ENCODE assay signal across 33 cellular contexts in genomic region chr4:186236126-186236525, GRCh38. TPM values are rescaled to one million over a fixed set of nuclear protein-coding genes. Genes with fewer than 3 reads are reported as not detected.
"Had no signal": no experiment of that assay in that cellular context is flagged by ENCODE, and none has a peak within 500 bp of the region (broad histone marks: within the 10 kb centered on the region; RNA-seq: fewer than 3 reads in every experiment).

No MANE protein-coding gene starts in this region.

- H3K36me3 ChIP-seq: suprapubic skin, thoracic aorta, thyroid gland, tibial artery, transverse colon, upper lobe of left lung, upper lobe of right lung, uterus, vagina had no signal

- ATAC-seq: stimulated activated effector memory CD8-positive, alpha-beta T cell treated with anti-CD3 and anti-CD28 coated beads, Interleukin-12 subunit alpha, Interleukin-12 subunit beta, amount 100 ng/mL, for 72 hours; stimulated activated memory B cell treated with anti-CD40 and anti-IgM and Interleukin-4, amounts not matched to agents 10 μg/mL and 1 μg/mL and 100 μg/mL, for 72 hours; stimulated activated naive B cell treated with anti-CD40 and anti-IgM and Interleukin-4, amounts not matched to agents 10 μg/mL and 1 μg/mL and 100 μg/mL, for 72 hours; stimulated activated naive CD8-positive, alpha-beta T cell treated with anti-CD3 and anti-CD28 coated beads, Interleukin-15, amount 100 ng/mL, for 72 hours; stimulated activated naive CD8-positive, alpha-beta T cell treated with anti-CD3 and anti-CD28 coated beads, Interleukin-15, Interleukin-2, amounts not matched to agents 100 U/mL and 50 U/mL, for 24 hours; upper lobe of right lung had no signal

- H3K9me3 ChIP-seq: stomach, suprapubic skin, testis, thoracic aorta, thyroid gland, tibial artery, tibial nerve, transverse colon, upper lobe of left lung, upper lobe of right lung, uterus, vagina had no signal

- H3K4me1 Mint-ChIP-seq: stimulated activated effector memory CD8-positive, alpha-beta T cell treated with anti-CD3 and anti-CD28 coated beads, Interleukin-12 subunit alpha, Interleukin-12 subunit beta, amount 100 ng/mL, for 72 hours; stimulated activated memory B cell treated with anti-CD40 and anti-IgM and Interleukin-4, amounts not matched to agents 10 μg/mL and 1 μg/mL and 100 μg/mL, for 72 hours; stimulated activated naive B cell treated with anti-CD40 and anti-IgM and Interleukin-4, amounts not matched to agents 10 μg/mL and 1 μg/mL and 100 μg/mL, for 72 hours; stimulated activated naive CD8-positive, alpha-beta T cell treated with anti-CD3 and anti-CD28 coated beads, Interleukin-15, amount 100 ng/mL, for 72 hours had no signal

- FAIRE-seq: urothelium cell line had no signal

- H3K27me3 Mint-ChIP-seq: stimulated activated memory B cell treated with anti-CD40 and anti-IgM and Interleukin-4, amounts not matched to agents 10 μg/mL and 1 μg/mL and 100 μg/mL, for 72 hours; stimulated activated naive CD8-positive, alpha-beta T cell treated with anti-CD3 and anti-CD28 coated beads, Interleukin-15, amount 100 ng/mL, for 72 hours; stimulated activated naive CD8-positive, alpha-beta T cell treated with anti-CD3 and anti-CD28 coated beads, Interleukin-15, Interleukin-2, amounts not matched to agents 100 ng/mL and 50 ng/mL, for 24 hours; type B pancreatic cell had no signal

- H3K4me3 ChIP-seq: stomach, suprapubic skin, testis, thoracic aorta, thyroid gland, tibial artery, tibial nerve, transverse colon, upper lobe of left lung, upper lobe of right lung, uterus, vagina had no signal

- H3K9me3 Mint-ChIP-seq: stimulated activated effector memory CD8-positive, alpha-beta T cell treated with anti-CD3 and anti-CD28 coated beads, Interleukin-12 subunit alpha, Interleukin-12 subunit beta, amount 100 ng/mL, for 72 hours; stimulated activated memory B cell treated with anti-CD40 and anti-IgM and Interleukin-4, amounts not matched to agents 10 μg/mL and 1 μg/mL and 100 μg/mL, for 72 hours; stimulated activated naive B cell treated with anti-CD40 and anti-IgM and Interleukin-4, amounts not matched to agents 10 μg/mL and 1 μg/mL and 100 μg/mL, for 72 hours; stimulated activated naive CD8-positive, alpha-beta T cell treated with anti-CD3 and anti-CD28 coated beads, Interleukin-15, amount 100 ng/mL, for 72 hours; stimulated activated naive CD8-positive, alpha-beta T cell treated with anti-CD3 and anti-CD28 coated beads, Interleukin-15, Interleukin-2, amounts not matched to agents 100 ng/mL and 50 ng/mL, for 24 hours; type B pancreatic cell had no signal

- H3K36me3 Mint-ChIP-seq: stimulated activated effector memory CD8-positive, alpha-beta T cell treated with anti-CD3 and anti-CD28 coated beads, Interleukin-12 subunit alpha, Interleukin-12 subunit beta, amount 100 ng/mL, for 72 hours; stimulated activated memory B cell treated with anti-CD40 and anti-IgM and Interleukin-4, amounts not matched to agents 10 μg/mL and 1 μg/mL and 100 μg/mL, for 72 hours; stimulated activated naive B cell treated with anti-CD40 and anti-IgM and Interleukin-4, amounts not matched to agents 10 μg/mL and 1 μg/mL and 100 μg/mL, for 72 hours; type B pancreatic cell had no signal

- H3K4me1 ChIP-seq: stomach, suprapubic skin, testis, thyroid gland, tibial nerve, transverse colon, upper lobe of left lung, upper lobe of right lung, vagina had no signal

- H3K4me3 Mint-ChIP-seq: stimulated activated effector memory CD8-positive, alpha-beta T cell treated with anti-CD3 and anti-CD28 coated beads, Interleukin-12 subunit alpha, Interleukin-12 subunit beta, amount 100 ng/mL, for 72 hours; stimulated activated memory B cell treated with anti-CD40 and anti-IgM and Interleukin-4, amounts not matched to agents 10 μg/mL and 1 μg/mL and 100 μg/mL, for 72 hours; stimulated activated naive B cell treated with anti-CD40 and anti-IgM and Interleukin-4, amounts not matched to agents 10 μg/mL and 1 μg/mL and 100 μg/mL, for 72 hours; stimulated activated naive CD8-positive, alpha-beta T cell treated with anti-CD3 and anti-CD28 coated beads, Interleukin-15, amount 100 ng/mL, for 72 hours; stimulated activated naive CD8-positive, alpha-beta T cell treated with anti-CD3 and anti-CD28 coated beads, Interleukin-15, Interleukin-2, amounts not matched to agents 100 ng/mL and 50 ng/mL, for 24 hours; type B pancreatic cell had no signal

- H3K27ac Mint-ChIP-seq: stimulated activated effector memory CD8-positive, alpha-beta T cell treated with anti-CD3 and anti-CD28 coated beads, Interleukin-12 subunit alpha, Interleukin-12 subunit beta, amount 100 ng/mL, for 72 hours; stimulated activated memory B cell treated with anti-CD40 and anti-IgM and Interleukin-4, amounts not matched to agents 10 μg/mL and 1 μg/mL and 100 μg/mL, for 72 hours; stimulated activated naive B cell treated with anti-CD40 and anti-IgM and Interleukin-4, amounts not matched to agents 10 μg/mL and 1 μg/mL and 100 μg/mL, for 72 hours; stimulated activated naive CD8-positive, alpha-beta T cell treated with anti-CD3 and anti-CD28 coated beads, Interleukin-15, amount 100 ng/mL, for 72 hours; stimulated activated naive CD8-positive, alpha-beta T cell treated with anti-CD3 and anti-CD28 coated beads, Interleukin-15, Interleukin-2, amounts not matched to agents 100 ng/mL and 50 ng/mL, for 24 hours; type B pancreatic cell had no signal

- H3K27me3 ChIP-seq: stomach, suprapubic skin, testis, thyroid gland, tibial artery, tibial nerve, transverse colon, upper lobe of left lung, upper lobe of right lung, uterus, vagina had no signal

- DNase-seq: stimulated activated CD4-positive, alpha-beta T cell treated with anti-CD3 and anti-CD28 coated beads, Interleukin-2, amount 100 ng/mL, for 48 hours; stimulated activated CD4-positive, alpha-beta T cell treated with anti-CD3 and anti-CD28 coated beads, Interleukin-4, amount 100 ng/mL, for 1 hour; stimulated activated CD4-positive, alpha-beta T cell treated with anti-CD3 and anti-CD28 coated beads, Interleukin-4, amount 100 ng/mL, for 24 hours; stimulated activated CD4-positive, alpha-beta T cell treated with anti-CD3 and anti-CD28 coated beads, Interleukin-4, amount 100 ng/mL, for 4 hours; stimulated activated CD8-positive, alpha-beta memory T cell treated with anti-CD3 and anti-CD28 coated beads, Interleukin-4, amount 100 ng/mL, for 48 hours; stimulated activated naive B cell treated with anti-CD40 and anti-IgM and Interleukin-4, amounts not matched to agents 10 μg/mL and 1 μg/mL and 100 μg/mL, for 72 hours; stimulated activated naive CD4-positive, alpha-beta T cell; stimulated activated naive CD4-positive, alpha-beta T cell treated with Interleukin-2 at 50 U/mL for 16 hours; stimulated activated naive CD8-positive, alpha-beta T cell treated with anti-CD3 and anti-CD28 coated beads, Interleukin-15, amount 100 ng/mL, for 72 hours; stimulated activated naive CD8-positive, alpha-beta T cell treated with anti-CD3 and anti-CD28 coated beads, Interleukin-15, Interleukin-2, amounts not matched to agents 100 U/mL and 50 U/mL, for 24 hours; stomach; substantia nigra; testis; thyroid gland; tibial artery; transverse colon; trophoblast cell; upper lobe of left lung; upper lobe of right lung; uterus had no signal

- H3K27ac ChIP-seq: stomach, suprapubic skin, testis, thoracic aorta, thyroid gland, tibial artery, tibial nerve, transverse colon, upper lobe of left lung, upper lobe of right lung, uterus, vagina had no signal

RNA-seq across cellular contexts. Expression of gene KLKB1, which starts 8.8 kb away (rescaled TPM):
- total RNA-seq: suprapubic skin had no signal

RNA-seq across cellular contexts. Expression of gene F11, which starts 29.9 kb away (rescaled TPM):
- total RNA-seq: stomach, subcutaneous adipose tissue, thoracic aorta, thyroid gland, transverse colon, ureter, urinary bladder, vagina had no signal
- polyA plus RNA-seq: thymus had no signal
